In the genomic region with DNA sequence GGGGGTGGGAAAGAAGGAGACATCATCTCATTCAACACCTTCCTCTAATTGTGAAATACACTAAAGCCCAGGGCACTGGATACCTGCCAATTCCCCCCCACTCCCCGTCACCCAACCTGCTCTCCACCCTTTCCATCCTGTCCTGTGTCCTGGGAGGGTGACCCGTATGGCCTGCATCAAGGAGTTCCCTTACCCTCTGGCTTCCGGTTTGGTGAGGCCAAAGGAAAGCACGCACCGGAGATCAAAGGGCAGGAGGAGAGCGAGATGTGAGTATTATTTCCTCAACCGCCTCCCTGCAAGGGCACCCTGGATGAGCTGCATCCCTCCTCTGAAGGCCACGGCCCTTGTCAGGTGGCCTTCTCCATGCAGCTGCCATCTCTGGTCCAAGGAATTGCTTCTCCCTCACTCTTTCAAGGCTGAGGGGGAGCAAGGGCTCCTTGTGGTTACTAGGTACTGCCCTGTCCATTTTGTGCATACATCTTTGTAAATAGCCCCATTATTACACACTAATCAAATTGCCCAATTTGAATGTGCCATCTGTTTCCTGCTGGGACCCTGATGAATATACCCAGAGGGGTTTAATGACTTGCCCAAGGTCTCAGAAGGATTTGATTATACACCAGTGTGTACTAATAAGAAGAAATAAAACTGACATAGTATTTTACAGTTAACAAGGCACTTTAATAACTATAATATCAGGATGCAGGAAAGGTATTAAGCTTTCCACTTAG, we compare ENCODE assay signal across 11 cellular contexts.
DNase-seq lines count a peak whose midpoint lies in the region; ATAC-seq and TF ChIP-seq lines count a peak whose summit lies in the region.
"Had no signal": no experiment of that assay in that cellular context is flagged by ENCODE, and none has a peak within 500 bp of the region (broad histone marks: within the 10 kb centered on the region; RNA-seq: fewer than 3 reads in every experiment).

No MANE protein-coding gene starts in this region.

- H3K9me3 ChIP-seq in CD4-positive, alpha-beta memory T cell (ENCODE audit: control insufficient read depth in 1 of 2, low read length in 2 of 2), result no peaks in the 10 kb centered on the region
- H3K9me3 ChIP-seq in neuronal stem cell (replicated peaks in 1 of 2; ENCODE audit: control insufficient read depth in 2 of 2, insufficient read depth in 1 of 2, low read depth in 1 of 2, low read length in 2 of 2), result peaks cover 0 to under 1% of the 10 kb centered on the region in 2 donors
- H3K9me3 ChIP-seq in left lung, result no peaks in the 10 kb centered on the region
- H3K9me3 ChIP-seq: esophagus muscularis mucosa, MG63 had no signal

- H3K27ac Mint-ChIP-seq in CD4-positive, alpha-beta memory T cell, result peak overlapping the region; percentile 44 to 90 (median 87)
- no peak overlapping the region for H3K27ac Mint-ChIP-seq in activated naive CD4-positive, alpha-beta T cell treated with anti-CD3 and anti-CD28 coated beads, Interleukin-2, amount 50 U/mL, for 24 hours

- intact Hi-C loops in CD4-positive, alpha-beta memory T cell (cut with micrococcal nuclease), result loop anchor here (5.0 kb wide), 1 partner anchor 53 kb away; no protein-coding TSS in a partner anchor
- intact Hi-C loops in left lung (cut with DNase I), result no loop called here

- peaks cover 46 to 87% (median 66%) of the 10 kb centered on the region in 4 donors for H3K4me1 Mint-ChIP-seq in CD4-positive, alpha-beta memory T cell
- peaks cover 50% of the 10 kb centered on the region for H3K4me1 Mint-ChIP-seq in activated naive CD4-positive, alpha-beta T cell treated with anti-CD3 and anti-CD28 coated beads, Interleukin-2, amount 50 U/mL, for 24 hours

- peaks cover 59% of the 10 kb centered on the region for H3K4me1 ChIP-seq in CD4-positive, alpha-beta memory T cell (ENCODE audit: insufficient read depth, low read length)
- peaks cover 14% of the 10 kb centered on the region in 2 donors for H3K4me1 ChIP-seq in neuronal stem cell (ENCODE audit: control insufficient read depth in 2 of 2, insufficient read depth in 1 of 2, low read depth in 1 of 2, low read length in 2 of 2)
- peaks cover 9 to 58% of the 10 kb centered on the region in 2 donors for H3K4me1 ChIP-seq in left lung

- H2BK12ac ChIP-seq in neuronal stem cell (ENCODE audit: low read length), result no peak overlapping the region

- peak overlapping the region in 6 of 8 donors; percentile 21 to 81 (median 70) for H3K4me3 Mint-ChIP-seq in CD4-positive, alpha-beta memory T cell
- peak overlapping the region; percentile 39 for H3K4me3 Mint-ChIP-seq in activated naive CD4-positive, alpha-beta T cell treated with anti-CD3 and anti-CD28 coated beads, Interleukin-2, amount 50 U/mL, for 24 hours

- no peak overlapping the region for H2AFZ ChIP-seq in neuronal stem cell (ENCODE audit: low read length)

- no peaks in the 10 kb centered on the region for H3K9me3 Mint-ChIP-seq in CD4-positive, alpha-beta memory T cell
- H3K9me3 Mint-ChIP-seq in activated naive CD4-positive, alpha-beta T cell treated with anti-CD3 and anti-CD28 coated beads, Interleukin-2, amount 50 U/mL, for 24 hours, result no peaks in the 10 kb centered on the region

- peaks cover 1% of the 10 kb centered on the region for H3K79me1 ChIP-seq in neuronal stem cell (ENCODE audit: low read depth, low read length)

- no peak overlapping the region for H2BK120ac ChIP-seq in neuronal stem cell (ENCODE audit: low read depth, low read length)

- H3K23ac ChIP-seq in neuronal stem cell (ENCODE audit: low read depth, low read length, poor library complexity), result no peak overlapping the region

- POLR2A ChIA-PET in CD4-positive, alpha-beta memory T cell (lab: Charles Lee; ENCODE audit: partially characterized antibody), result no interaction called here

- CTCF ChIA-PET in CD4-positive, alpha-beta memory T cell (lab: Charles Lee; ENCODE audit: partially characterized antibody), result interaction anchor here (0.8 to 2.5 kb wide), 3 partner anchors 19 to 114 kb away, joined by 3 to 8 read pairs (median 5); no protein-coding TSS in a partner anchor

- no peak for TF ChIP-seq CTCF in left lung (IDR thresholded peaks at IDR 0.05)

- H2AK5ac ChIP-seq in neuronal stem cell (ENCODE audit: low read depth, low read length), result no peak overlapping the region

- no peak overlapping the region for H3K14ac ChIP-seq in neuronal stem cell (ENCODE audit: low read length)

- H3K4me2 ChIP-seq in neuronal stem cell (ENCODE audit: insufficient read depth, low read length, poor library complexity, severe bottlenecking), result no peak overlapping the region

- no peak overlapping the region for H2BK5ac ChIP-seq in neuronal stem cell (ENCODE audit: low read length)

- H4K8ac ChIP-seq in neuronal stem cell (ENCODE audit: low read depth, low read length), result peak overlapping the region; percentile 52

- no peaks in the 10 kb centered on the region for H3K36me3 Mint-ChIP-seq in CD4-positive, alpha-beta memory T cell
- H3K36me3 Mint-ChIP-seq in activated naive CD4-positive, alpha-beta T cell treated with anti-CD3 and anti-CD28 coated beads, Interleukin-2, amount 50 U/mL, for 24 hours, result no peaks in the 10 kb centered on the region

- H3K36me3 ChIP-seq in CD4-positive, alpha-beta memory T cell (ENCODE audit: insufficient read depth, low read length), result no peaks in the 10 kb centered on the region
- no peaks in the 10 kb centered on the region for H3K36me3 ChIP-seq in neuronal stem cell (replicated peaks in 1 of 2; ENCODE audit: control insufficient read depth in 2 of 2, insufficient read depth in 2 of 2, low read length in 2 of 2)
- no peaks in the 10 kb centered on the region for H3K36me3 ChIP-seq in left lung
- H3K36me3 ChIP-seq: esophagus muscularis mucosa, MG63 had no signal

- peak overlapping the region; percentile 22 for H3K27ac ChIP-seq in CD4-positive, alpha-beta memory T cell (ENCODE audit: low read depth, low read length)
- H3K27ac ChIP-seq in neuronal stem cell (replicated peaks; ENCODE audit: low read length), result no peak overlapping the region
- peak overlapping the region in 1 of 2 donors; percentile 80 for H3K27ac ChIP-seq in left lung

- DNase-seq in CD4-positive, alpha-beta memory T cell, result peak in 4 of 5 donors; percentile 23 to 57 (median 31)
- DNase-seq in NCI-H146 treated with DMSO at 0.1 percent for 48 hours (lab: John Stamatoyannopoulos, UW; ENCODE audit: unreplicated experiment), result peak; percentile 30
- DNase-seq in neuronal stem cell (ENCODE audit: low spot score), result no peak
- DNase-seq in SHP77 treated with DMSO at 0.1 percent for 48 hours (lab: John Stamatoyannopoulos, UW), result no peak
- no peak for DNase-seq in left lung
- DNase-seq in hypothalamus (lab: John Stamatoyannopoulos, UW), result no peak
- DNase-seq: kidney glomerular epithelial cell, MG63 had no signal

- no peaks in the 10 kb centered on the region for H3K27me3 Mint-ChIP-seq in CD4-positive, alpha-beta memory T cell
- H3K27me3 Mint-ChIP-seq in activated naive CD4-positive, alpha-beta T cell treated with anti-CD3 and anti-CD28 coated beads, Interleukin-2, amount 50 U/mL, for 24 hours, result no peaks in the 10 kb centered on the region

- ATAC-seq in left lung (no peak), GM21786 (IDR thresholded peaks at IDR 0.05; ENCODE audit: unreplicated experiment) (no peak)

- H3K9ac ChIP-seq in neuronal stem cell (ENCODE audit: low read depth, low read length, poor library complexity), result no peak overlapping the region

- peak overlapping the region; percentile 60 for H2BK15ac ChIP-seq in neuronal stem cell (ENCODE audit: low read length)

- no peak overlapping the region for H3K18ac ChIP-seq in neuronal stem cell (ENCODE audit: low read length)

- H3K4me3 ChIP-seq in CD4-positive, alpha-beta memory T cell (ENCODE audit: low read length in 2 of 2), result no peak overlapping the region
- H3K4me3 ChIP-seq in neuronal stem cell (ENCODE audit: low read length in 2 of 2) (no peak overlapping the region), left lung (no peak overlapping the region)
- H3K4me3 ChIP-seq: esophagus muscularis mucosa, MG63 had no signal

- no peak overlapping the region for H3K4ac ChIP-seq in neuronal stem cell (ENCODE audit: low read length)

- H4K91ac ChIP-seq in neuronal stem cell (ENCODE audit: low read depth, low read length, poor library complexity), result no peak overlapping the region

- H3K27me3 ChIP-seq in CD4-positive, alpha-beta memory T cell (ENCODE audit: insufficient read depth, low read length), result no peaks in the 10 kb centered on the region
- H3K27me3 ChIP-seq in neuronal stem cell (ENCODE audit: control insufficient read depth in 3 of 3, insufficient read depth in 3 of 3, low read depth in 1 of 3, low read length in 3 of 3) (no peaks in the 10 kb centered on the region), left lung (no peaks in the 10 kb centered on the region)
- H3K27me3 ChIP-seq: esophagus muscularis mucosa, MG63 had no signal

- no CpG with 5 or more reads among the region's 8 CpGs for WGBS in neuronal stem cell (ENCODE audit: extremely low coverage in 2 of 2, insufficient read length in 2 of 2, insufficient replicate concordance in 1 of 2), 2 donors

Comparison
In these comparisons a context has a peak if more than half of its experiments do, and no peak if none do; other contexts are left out.
1. DNase-seq: peak in CD4-positive, alpha-beta memory T cell (4 of 5) and NCI-H146 treated with DMSO at 0.1 percent for 48 hours (single experiment); none in neuronal stem cell (single experiment), SHP77 treated with DMSO at 0.1 percent for 48 hours (single experiment), left lung (0 of 2) and hypothalamus (0 of 51).